ENCODE assay signal across 21 cellular contexts in the genomic region with DNA sequence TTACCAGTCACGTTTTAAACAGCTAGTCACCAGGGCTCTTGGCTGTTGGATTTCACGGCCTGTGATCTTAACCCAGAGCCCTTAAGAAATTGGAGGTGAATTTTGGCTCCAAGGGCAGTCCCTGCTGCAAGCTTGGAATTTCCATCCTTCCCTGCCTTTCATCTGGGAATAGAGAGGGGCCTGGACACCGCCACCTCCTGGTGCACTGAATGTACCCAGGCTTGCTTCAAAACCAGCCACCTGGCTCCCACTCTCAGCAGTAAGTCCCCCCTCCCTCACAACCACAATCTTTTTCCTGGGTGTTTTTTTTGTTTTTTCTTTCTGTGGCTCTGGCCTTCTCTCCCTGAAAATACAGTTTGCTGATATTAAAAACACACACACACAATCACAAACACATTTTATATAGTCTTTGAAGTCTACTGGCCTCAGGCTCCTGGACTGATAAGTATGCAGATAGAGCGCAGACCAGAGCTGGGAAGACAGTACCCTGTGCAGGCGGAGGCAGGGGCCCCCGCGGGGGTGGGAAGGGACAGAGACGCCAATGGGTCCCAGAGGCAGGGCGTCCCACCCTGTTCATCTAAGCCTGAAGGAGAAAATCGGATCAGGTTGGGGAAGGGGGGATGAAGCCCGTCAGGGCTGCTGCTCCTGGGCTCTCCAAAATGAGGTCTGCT.
DNase-seq lines count a peak whose midpoint lies in the region; ATAC-seq and TF ChIP-seq lines count a peak whose summit lies in the region.
"Had no signal": no experiment of that assay in that cellular context is flagged by ENCODE, and none has a peak within 500 bp of the region (broad histone marks: within the 10 kb centered on the region; RNA-seq: fewer than 3 reads in every experiment).

No MANE protein-coding gene starts in this region.

- no peaks in the 10 kb centered on the region for H3K79me1 ChIP-seq in mesendoderm (ENCODE audit: low read length)

- no peak overlapping the region for H3K56ac ChIP-seq in mesendoderm (ENCODE audit: low read length)

- H2AK5ac ChIP-seq in mesendoderm (ENCODE audit: low read length) = no peak overlapping the region

- H3K36me3 Mint-ChIP-seq in activated CD4-positive, alpha-beta T cell treated with anti-CD3 and anti-CD28 coated beads, Interleukin-2, amount 10 ng/mL, durations not matched to agents 7 days and 5 days (ENCODE audit: low read depth) = no peaks in the 10 kb centered on the region
- H3K36me3 Mint-ChIP-seq: activated naive CD8-positive, alpha-beta T cell; CD4-positive, CD25-positive, alpha-beta regulatory T cell; natural killer cell had no signal

- H3K9me3 Mint-ChIP-seq in activated CD4-positive, alpha-beta T cell treated with anti-CD3 and anti-CD28 coated beads, Interleukin-2, amount 10 ng/mL, durations not matched to agents 7 days and 5 days = no peaks in the 10 kb centered on the region
- H3K9me3 Mint-ChIP-seq: CD4-positive, CD25-positive, alpha-beta regulatory T cell; natural killer cell; stimulated activated naive CD8-positive, alpha-beta T cell treated with anti-CD3 and anti-CD28 coated beads, Interleukin-15, amount 100 ng/mL, for 72 hours had no signal

- TF ChIP-seq POLR2A in body of pancreas (IDR thresholded peaks at IDR 0.05) = no peak

- H4K5ac ChIP-seq in mesendoderm (ENCODE audit: low read length) = no peak overlapping the region

- in situ Hi-C loops in SK-MEL-5 (cut with HindIII; ENCODE audit: low pct_unique_long_range_greater_than_20kb, low sequenced_read_pairs) = no loop called here

- H3K27me3 Mint-ChIP-seq in activated CD4-positive, alpha-beta T cell treated with anti-CD3 and anti-CD28 coated beads, Interleukin-2, amount 10 ng/mL, durations not matched to agents 7 days and 5 days = no peaks in the 10 kb centered on the region
- H3K27me3 Mint-ChIP-seq: CD4-positive, CD25-positive, alpha-beta regulatory T cell had no signal

- no peak for ATAC-seq in DND-41 (ENCODE audit: insufficient read depth, low read depth)
- ATAC-seq in HG03108 (IDR thresholded peaks at IDR 0.05; ENCODE audit: unreplicated experiment) = no peak
- ATAC-seq in body of pancreas = no peak
- ATAC-seq: natural killer cell; stimulated activated naive CD8-positive, alpha-beta T cell treated with anti-CD3 and anti-CD28 coated beads, Interleukin-15, amount 100 ng/mL, for 72 hours had no signal

- no peak overlapping the region for H4K8ac ChIP-seq in mesendoderm (ENCODE audit: low read depth, low read length)

- no peak overlapping the region for H2BK15ac ChIP-seq in mesendoderm (replicated peaks; ENCODE audit: low read depth)

- no peak overlapping the region for H3K23ac ChIP-seq in mesendoderm (ENCODE audit: low read length)

- H3K9me3 ChIP-seq in DND-41 (ENCODE audit: insufficient read depth, low read length, severe bottlenecking) = no peaks in the 10 kb centered on the region
- H3K9me3 ChIP-seq in body of pancreas = no peaks in the 10 kb centered on the region
- H3K9me3 ChIP-seq: Peyer's patch, transverse colon had no signal

- TF ChIP-seq CTCF in DND-41 (IDR thresholded peaks at IDR 0.05; ENCODE audit: borderline replicate concordance, extremely low read depth, low read length, poor library complexity, severe bottlenecking) (peak; percentile 4), body of pancreas (IDR thresholded peaks at IDR 0.05) (no peak)

- no peak overlapping the region for H3K4me2 ChIP-seq in DND-41 (ENCODE audit: insufficient read depth, low read length)
- no peak overlapping the region for H3K4me2 ChIP-seq in mesendoderm (ENCODE audit: low read length)

- DNase-seq in NCI-H1694 treated with DMSO at 0.1 percent for 48 hours (lab: John Stamatoyannopoulos, UW) = peak; percentile 14
- DNase-seq in NCI-H1694 (lab: John Stamatoyannopoulos, UW) = no peak
- no peak for DNase-seq in DND-41
- DNase-seq in SK-MEL-5 (ENCODE audit: low read depth, low spot score) = peak; percentile 2
- peak; percentile 50 for DNase-seq in mesendoderm
- DNase-seq in body of pancreas = no peak
- DNase-seq in activated CD4-positive, alpha-beta T cell treated with anti-CD3 and anti-CD28 coated beads, Interleukin-2, amount 10 ng/mL, durations not matched to agents 7 days and 5 days = no peak
- DNase-seq: 8988T; activated CD4-positive, alpha-beta T cell treated with anti-CD3 and anti-CD28 coated beads for 1 hour; CD4-positive, CD25-positive, alpha-beta regulatory T cell; DMS79; natural killer cell; NCI-H1048; posterior cingulate gyrus; stimulated activated naive CD8-positive, alpha-beta T cell treated with anti-CD3 and anti-CD28 coated beads, Interleukin-15, amount 100 ng/mL, for 72 hours; T-helper 9 cell had no signal

- H3K4ac ChIP-seq in mesendoderm (ENCODE audit: low read depth, low read length) = no peak overlapping the region

- no peak overlapping the region for H2BK120ac ChIP-seq in mesendoderm (ENCODE audit: low read depth, low read length)

- H3K27me3 ChIP-seq in DND-41 (ENCODE audit: insufficient read depth, low read length, poor library complexity) (no peaks in the 10 kb centered on the region), mesendoderm (ENCODE audit: insufficient read depth, low read length, poor library complexity) (no peaks in the 10 kb centered on the region), body of pancreas (no peaks in the 10 kb centered on the region)
- H3K27me3 ChIP-seq: Peyer's patch had no signal

- no peaks in the 10 kb centered on the region for H4K20me1 ChIP-seq in DND-41 (ENCODE audit: insufficient read depth, low read length)

- no peak overlapping the region for H3K18ac ChIP-seq in mesendoderm (ENCODE audit: low read length)

- POLR2A ChIA-PET in activated CD4-positive, alpha-beta T cell treated with anti-CD3 and anti-CD28 coated beads, Interleukin-2, amount 10 ng/mL, durations not matched to agents 7 days and 5 days (lab: Charles Lee) = no interaction called here

- no peak overlapping the region for H2BK5ac ChIP-seq in mesendoderm (ENCODE audit: low read length)

- intact Hi-C loops in body of pancreas (cut with DNase I) = no loop called here

- no peak overlapping the region for H3K9ac ChIP-seq in DND-41 (ENCODE audit: low read depth, low read length)
- no peak overlapping the region for H3K9ac ChIP-seq in mesendoderm (ENCODE audit: low read length)

- CTCF ChIA-PET in activated CD4-positive, alpha-beta T cell treated with anti-CD3 and anti-CD28 coated beads, Interleukin-2, amount 10 ng/mL, durations not matched to agents 7 days and 5 days (lab: Charles Lee) = no interaction called here

- no peaks in the 10 kb centered on the region for H3K79me2 ChIP-seq in DND-41 (ENCODE audit: insufficient read depth, low read length)
- no peaks in the 10 kb centered on the region for H3K79me2 ChIP-seq in mesendoderm (ENCODE audit: control insufficient read depth, insufficient read depth, low read length)

- no peaks in the 10 kb centered on the region for H3K4me1 ChIP-seq in DND-41 (ENCODE audit: insufficient read depth, low read length)
- no peaks in the 10 kb centered on the region for H3K4me1 ChIP-seq in mesendoderm (ENCODE audit: control insufficient read depth, low read depth, low read length)
- H3K4me1 ChIP-seq in body of pancreas = no peaks in the 10 kb centered on the region
- H3K4me1 ChIP-seq: transverse colon had no signal

- WGBS in mesendoderm (ENCODE audit: extremely low coverage, insufficient coverage, low lambda C conversion rate) = no CpG with 5 or more reads among the region's 11 CpGs
- 43 to 55% methylated on average over 9 to 11 of the region's 11 CpGs for WGBS in body of pancreas, 2 donors

- no peaks in the 10 kb centered on the region for H3K36me3 ChIP-seq in DND-41 (ENCODE audit: insufficient read depth, low read length)
- H3K36me3 ChIP-seq in mesendoderm (ENCODE audit: control insufficient read depth, insufficient read depth, low read length) = no peaks in the 10 kb centered on the region
- no peaks in the 10 kb centered on the region for H3K36me3 ChIP-seq in body of pancreas (replicated peaks in 1 of 2; ENCODE audit: insufficient read depth in 1 of 2, low read depth in 2 of 2)
- H3K36me3 ChIP-seq: Peyer's patch, transverse colon had no signal

- H3K4me1 Mint-ChIP-seq in activated CD4-positive, alpha-beta T cell treated with anti-CD3 and anti-CD28 coated beads, Interleukin-2, amount 10 ng/mL, durations not matched to agents 7 days and 5 days = peaks cover 1% of the 10 kb centered on the region
- H3K4me1 Mint-ChIP-seq: natural killer cell had no signal

- no peak overlapping the region for H3K27ac Mint-ChIP-seq in activated CD4-positive, alpha-beta T cell treated with anti-CD3 and anti-CD28 coated beads, Interleukin-2, amount 10 ng/mL, durations not matched to agents 7 days and 5 days
- H3K27ac Mint-ChIP-seq: activated naive CD8-positive, alpha-beta T cell; CD4-positive, CD25-positive, alpha-beta regulatory T cell; natural killer cell; stimulated activated naive CD8-positive, alpha-beta T cell treated with anti-CD3 and anti-CD28 coated beads, Interleukin-15, amount 100 ng/mL, for 72 hours had no signal

- no peak overlapping the region for H2AFZ ChIP-seq in DND-41 (ENCODE audit: low read depth, low read length)

- H3K27ac ChIP-seq in DND-41 (ENCODE audit: low read length) (no peak overlapping the region), mesendoderm (ENCODE audit: low read depth, low read length) (no peak overlapping the region), body of pancreas (no peak overlapping the region)
- H3K27ac ChIP-seq: skin epidermis, transverse colon had no signal

- no peak overlapping the region for H3K4me3 Mint-ChIP-seq in activated CD4-positive, alpha-beta T cell treated with anti-CD3 and anti-CD28 coated beads, Interleukin-2, amount 10 ng/mL, durations not matched to agents 7 days and 5 days
- H3K4me3 Mint-ChIP-seq: activated naive CD8-positive, alpha-beta T cell; CD4-positive, CD25-positive, alpha-beta regulatory T cell; natural killer cell; stimulated activated naive CD8-positive, alpha-beta T cell treated with anti-CD3 and anti-CD28 coated beads, Interleukin-15, amount 100 ng/mL, for 72 hours had no signal

- no peak overlapping the region for H3K4me3 ChIP-seq in DND-41 (ENCODE audit: low read depth in 1 of 2, low read length in 2 of 2)
- no peak overlapping the region for H3K4me3 ChIP-seq in mesendoderm (ENCODE audit: low read length)
- H3K4me3 ChIP-seq in body of pancreas = no peak overlapping the region
- H3K4me3 ChIP-seq: Peyer's patch, skin epidermis, transverse colon had no signal

Comparison
In these comparisons a context has a peak if more than half of its experiments do, and no peak if none do; other contexts are left out.
1. DNase-seq: peak in NCI-H1694 treated with DMSO at 0.1 percent for 48 hours (single experiment), SK-MEL-5 (single experiment) and mesendoderm (single experiment); none in NCI-H1694 (single experiment), DND-41 (single experiment), body of pancreas (0 of 4) and activated CD4-positive, alpha-beta T cell treated with anti-CD3 and anti-CD28 coated beads, Interleukin-2, amount 10 ng/mL, durations not matched to agents 7 days and 5 days (single experiment).